ENCODE assay signal across 14 cellular contexts in genomic region chr1:65150583-65151263, GRCh38. TPM values are rescaled to one million over a fixed set of nuclear protein-coding genes. Genes with fewer than 3 reads are reported as not detected.
DNase-seq lines count a peak whose midpoint lies in the region; ATAC-seq, FAIRE-seq and TF ChIP-seq lines count a peak whose summit lies in the region.
"Had no signal": no experiment of that assay in that cellular context is flagged by ENCODE, and none has a peak within 500 bp of the region (broad histone marks: within the 10 kb centered on the region; RNA-seq: fewer than 3 reads in every experiment).

No MANE protein-coding gene starts in this region.

- H2BK20ac ChIP-seq in H1 (ENCODE audit: low read length) = peak overlapping the region; percentile 66; the same call in 1 of the 2 replicates

- intact Hi-C loops in activated CD4-positive, alpha-beta T cell treated with anti-CD3 and anti-CD28 coated beads, Interleukin-2, amount 10 ng/mL, durations not matched to agents 24 days and 14 days (cut with micrococcal nuclease) = no loop called here
- intact Hi-C loops in activated CD4-positive, alpha-beta T cell treated with anti-CD3 and anti-CD28 coated beads for 36 hours (cut with DNase I, micrococcal nuclease) = no loop called here
- intact Hi-C loops in sigmoid colon (cut with DNase I) = no loop called here

- peak overlapping the region; percentile 93 for H3K4me3 Mint-ChIP-seq in activated CD4-positive, alpha-beta T cell treated with anti-CD3 and anti-CD28 coated beads, Interleukin-2, amount 10 ng/mL, durations not matched to agents 24 days and 14 days
- no peak overlapping the region for H3K4me3 Mint-ChIP-seq in activated CD4-positive, alpha-beta T cell treated with anti-CD3 and anti-CD28 coated beads for 36 hours

- H3K4me3 ChIP-seq in H1 (ENCODE audit: extremely low read depth in 1 of 4, insufficient read depth in 2 of 4, low read depth in 3 of 4, low read length in 4 of 4) = peak overlapping the region in 3 of 4 experiments; percentile 26 to 77 (median 34); a peak in 6 of 8 replicates
- H3K4me3 ChIP-seq in sigmoid colon = no peak overlapping the region
- H3K4me3 ChIP-seq: uterus had no signal

- H3K4me2 ChIP-seq in H1 (ENCODE audit: insufficient read depth in 1 of 2, low read depth in 2 of 2, low read length in 2 of 2) = peak overlapping the region; percentile 65 to 96

- no peak overlapping the region for H2AFZ ChIP-seq in H1 (ENCODE audit: low read length)

- no peak overlapping the region for H3K9ac ChIP-seq in H1 (replicated peaks in 1 of 4; ENCODE audit: extremely low read depth in 1 of 4, low read depth in 3 of 4, low read length in 3 of 4)

- peaks cover 9 to 22% (median 13%) of the 10 kb centered on the region in 4 experiments for H3K4me1 ChIP-seq in H1 (replicated peaks in 1 of 4; ENCODE audit: control insufficient read depth in 3 of 4, insufficient read depth in 4 of 4, low read length in 3 of 4)
- peaks cover 0 to 34% (median 20%) of the 10 kb centered on the region in 4 donors for H3K4me1 ChIP-seq in sigmoid colon
- H3K4me1 ChIP-seq: uterus had no signal

- H4K8ac ChIP-seq in H1 (ENCODE audit: extremely low read depth, insufficient read depth, low read length) = no peak overlapping the region

- no peak overlapping the region for H3K23ac ChIP-seq in H1 (ENCODE audit: insufficient read length)

- H3K9me3 ChIP-seq in H1 (ENCODE audit: insufficient read depth in 2 of 2, low read depth in 1 of 2, low read length in 1 of 2) (no peaks in the 10 kb centered on the region), sigmoid colon (no peaks in the 10 kb centered on the region)
- H3K9me3 ChIP-seq: neutrophil, uterus had no signal

- peaks cover 4 to 43% of the 10 kb centered on the region in 2 experiments; a peak in 3 of 4 replicates for H3K79me2 ChIP-seq in H1 (ENCODE audit: control insufficient read depth in 1 of 2, insufficient read depth in 2 of 2, low read length in 2 of 2)

- H3K27ac Mint-ChIP-seq in activated CD4-positive, alpha-beta T cell treated with anti-CD3 and anti-CD28 coated beads, Interleukin-2, amount 10 ng/mL, durations not matched to agents 24 days and 14 days = no peak overlapping the region
- no peak overlapping the region for H3K27ac Mint-ChIP-seq in activated CD4-positive, alpha-beta T cell treated with anti-CD3 and anti-CD28 coated beads for 36 hours

- no peak overlapping the region for H3K14ac ChIP-seq in H1 (ENCODE audit: insufficient read length)

- CTCF ChIA-PET in activated CD4-positive, alpha-beta T cell treated with anti-CD3 and anti-CD28 coated beads for 36 hours (lab: Charles Lee) = no interaction called here
- CTCF ChIA-PET in H1 (lab: Charles Lee; ENCODE audit: partially characterized antibody) = interaction anchor here (0.6 to 1.8 kb wide), 3 partner anchors 76 to 1511 kb away, joined by 3 to 6 read pairs (median 3); no protein-coding TSS in a partner anchor

- H4K91ac ChIP-seq in H1 (replicated peaks; ENCODE audit: insufficient read length, low read length) = peak overlapping the region; percentile 86

- TF ChIP-seq POLR2A in H1 (IDR thresholded peaks at IDR 0.05; ENCODE audit: control extremely low read depth in 1 of 2, low read depth in 2 of 2, low read length in 2 of 2) (no peak), sigmoid colon (IDR thresholded peaks at IDR 0.05) (no peak)

- H3K56ac ChIP-seq in H1 (replicated peaks; ENCODE audit: insufficient read length, low read depth, low read length) = no peak overlapping the region

- H3K27me3 ChIP-seq in H1 (replicated peaks in 1 of 4; ENCODE audit: control insufficient read depth in 3 of 4, extremely low read depth in 1 of 4, insufficient read depth in 3 of 4, low read length in 3 of 4) = peaks cover 0 to 20% (median 12%) of the 10 kb centered on the region in 4 experiments; a peak in 5 of 7 replicates
- no peaks in the 10 kb centered on the region for H3K27me3 ChIP-seq in sigmoid colon
- H3K27me3 ChIP-seq: uterus had no signal

- TF ChIP-seq EP300 in H1 (IDR thresholded peaks at IDR 0.05; ENCODE audit: borderline replicate concordance in 1 of 2, low read depth in 2 of 2, low read length in 2 of 2) = no peak
- TF ChIP-seq EP300 in sigmoid colon (IDR thresholded peaks at IDR 0.05) = no peak

- TF ChIP-seq RAD21 in H1 (IDR thresholded peaks at IDR 0.05 in 1 of 2, conservative IDR thresholded peaks at IDR 0.05 in 1 of 2; ENCODE audit: low read depth in 2 of 2, low read length in 2 of 2) = no peak

- peaks cover 40% of the 10 kb centered on the region for H3K36me3 Mint-ChIP-seq in activated CD4-positive, alpha-beta T cell treated with anti-CD3 and anti-CD28 coated beads, Interleukin-2, amount 10 ng/mL, durations not matched to agents 24 days and 14 days (ENCODE audit: low read depth)
- H3K36me3 Mint-ChIP-seq in activated CD4-positive, alpha-beta T cell treated with anti-CD3 and anti-CD28 coated beads for 36 hours (ENCODE audit: low read depth) = peaks cover 20% of the 10 kb centered on the region

- no peaks in the 10 kb centered on the region for H3K36me3 ChIP-seq in H1 (ENCODE audit: control insufficient read depth in 2 of 4, insufficient read depth in 4 of 4, low read length in 3 of 4)
- H3K36me3 ChIP-seq in sigmoid colon = no peaks in the 10 kb centered on the region
- H3K36me3 ChIP-seq: neutrophil, uterus had no signal

- H3K79me1 ChIP-seq in H1 (ENCODE audit: low read depth, low read length) = no peaks in the 10 kb centered on the region; the same call in 1 of the 2 replicates

- no peaks in the 10 kb centered on the region for H4K20me1 ChIP-seq in H1 (replicated peaks in 1 of 2; ENCODE audit: control insufficient read depth in 1 of 2, insufficient read depth in 2 of 2, low read length in 2 of 2)

- peaks cover 45% of the 10 kb centered on the region for H3K4me1 Mint-ChIP-seq in activated CD4-positive, alpha-beta T cell treated with anti-CD3 and anti-CD28 coated beads, Interleukin-2, amount 10 ng/mL, durations not matched to agents 24 days and 14 days
- H3K4me1 Mint-ChIP-seq in activated CD4-positive, alpha-beta T cell treated with anti-CD3 and anti-CD28 coated beads for 36 hours = peaks cover 15% of the 10 kb centered on the region

- TF ChIP-seq CTCF in H1 (IDR thresholded peaks at IDR 0.05; ENCODE audit: control extremely low read depth in 1 of 3, insufficient read depth in 1 of 3, low read depth in 1 of 3, low read length in 3 of 3) (no peak), sigmoid colon (IDR thresholded peaks at IDR 0.05) (no peak)

- H3K27me3 Mint-ChIP-seq in activated CD4-positive, alpha-beta T cell treated with anti-CD3 and anti-CD28 coated beads, Interleukin-2, amount 10 ng/mL, durations not matched to agents 24 days and 14 days = peaks cover 1% of the 10 kb centered on the region
- H3K27me3 Mint-ChIP-seq in activated CD4-positive, alpha-beta T cell treated with anti-CD3 and anti-CD28 coated beads for 36 hours = peaks cover 34% of the 10 kb centered on the region

- peak overlapping the region; percentile 89 for H2BK120ac ChIP-seq in H1 (replicated peaks; ENCODE audit: low read depth, low read length)

- no peak overlapping the region for H4K5ac ChIP-seq in H1 (ENCODE audit: insufficient read length, low read depth, low read length)

- H2BK12ac ChIP-seq in H1 (ENCODE audit: low read depth, low read length) = no peak overlapping the region; the same call in 1 of the 2 replicates

- no peak overlapping the region for H3K4ac ChIP-seq in H1 (replicated peaks; ENCODE audit: insufficient read length, low read depth, low read length)

- no peak overlapping the region for H2BK15ac ChIP-seq in H1 (ENCODE audit: low read length)

- no peak for DNase-seq in activated CD4-positive, alpha-beta T cell treated with anti-CD3 and anti-CD28 coated beads, Interleukin-2, amount 10 ng/mL, durations not matched to agents 24 days and 14 days
- DNase-seq in activated CD4-positive, alpha-beta T cell treated with anti-CD3 and anti-CD28 coated beads for 36 hours = no peak
- DNase-seq in NCI-H446 treated with DMSO at 0.1 percent for 48 hours (lab: John Stamatoyannopoulos, UW) (peak; percentile 45), H1 (ENCODE audit: low read depth in 1 of 2, low spot score in 2 of 2) (no peak), sigmoid colon (no peak), NCI-H2081 (lab: John Stamatoyannopoulos, UW) (no peak)
- DNase-seq: effector CD8-positive, alpha-beta T cell; MV-4-11; uterus had no signal

- ATAC-seq in activated CD4-positive, alpha-beta T cell treated with anti-CD3 and anti-CD28 coated beads for 36 hours = no peak
- ATAC-seq in activated CD4-positive, CD25-positive, alpha-beta regulatory T cell treated with anti-CD3 and anti-CD28 coated beads, Interleukin-2, amount 50 U/mL, for 24 hours = no peak
- no peak for ATAC-seq in GM19023 (IDR thresholded peaks at IDR 0.05; ENCODE audit: unreplicated experiment)

- H3K9me3 Mint-ChIP-seq in activated CD4-positive, alpha-beta T cell treated with anti-CD3 and anti-CD28 coated beads, Interleukin-2, amount 10 ng/mL, durations not matched to agents 24 days and 14 days = no peaks in the 10 kb centered on the region
- H3K9me3 Mint-ChIP-seq in activated CD4-positive, alpha-beta T cell treated with anti-CD3 and anti-CD28 coated beads for 36 hours (ENCODE audit: low read depth) = no peaks in the 10 kb centered on the region

- 56% methylated on average over 23 of the region's 23 CpGs; no CpG with 5 or more reads in 1 of the 2 experiments for WGBS in H1 (ENCODE audit: extremely low coverage in 1 of 2, insufficient coverage in 1 of 2, insufficient read length in 1 of 2, insufficient replicate concordance in 2 of 2, low coverage in 1 of 2, low lambda C conversion rate in 2 of 2, missing lambda C conversion rate in 1 of 2), 2 experiments
- WGBS in sigmoid colon, 2 donors = 79 to 91% methylated on average over 23 of the region's 23 CpGs

- FAIRE-seq in H1 (lab: Jason Lieb, UNC) = peak; percentile 58
- FAIRE-seq: frontal cortex, GM12891 had no signal

- peaks cover 18% of the 10 kb centered on the region for H3K23me2 ChIP-seq in H1 (ENCODE audit: low read depth, low read length)

- no peak overlapping the region for H3K18ac ChIP-seq in H1 (ENCODE audit: extremely low read depth, low read length)

- H3K27ac ChIP-seq in H1 (ENCODE audit: low read depth, low read length) = no peak overlapping the region; the same call in 1 of the 2 replicates
- H3K27ac ChIP-seq in sigmoid colon = peak overlapping the region; percentile 80 to 94 (median 91)
- H3K27ac ChIP-seq: neutrophil had no signal

- H2BK5ac ChIP-seq in H1 (ENCODE audit: low read depth, low read length) = peak overlapping the region; percentile 3; the same call in 1 of the 2 replicates

- 0 out of 2 replicates have a peak overlapping the region, but pooled peaks have one; percentile 11 for H2AK5ac ChIP-seq in H1 (ENCODE audit: low read depth, low read length)

- POLR2A ChIA-PET in activated CD4-positive, alpha-beta T cell treated with anti-CD3 and anti-CD28 coated beads for 36 hours (lab: Charles Lee) = interaction anchor here (0.7 kb wide), 1 partner anchor 17 kb away, joined by 3 read pairs; no protein-coding TSS in a partner anchor
- POLR2A ChIA-PET in H1 (lab: Charles Lee; ENCODE audit: partially characterized antibody) = interaction anchor here (0.7 to 5.2 kb wide), 14 partner anchors 8 to 210 kb away, joined by 3 to 48 read pairs (median 4); no protein-coding TSS in a partner anchor

RNA-seq across cellular contexts. Expression of gene AK4, which starts 2.7 kb away (rescaled TPM):
- total RNA-seq in activated CD4-positive, alpha-beta T cell treated with anti-CD3 and anti-CD28 coated beads, Interleukin-2, amount 10 ng/mL, durations not matched to agents 24 days and 14 days = 135 and 138 TPM in 2 replicates
- 100 to 1,000 TPM in 1 of 2 experiments, 10 to 100 TPM in 1; 90.4 to 102 TPM for total RNA-seq in activated CD4-positive, alpha-beta T cell treated with anti-CD3 and anti-CD28 coated beads for 36 hours
- 159 and 175 TPM in 2 replicates for total RNA-seq in H1 (2021; fragmentation: NEBNext Ultra II Directional; extraction: Animal tissue kit (Norgen Biotek cat#: 25700))
- polyA plus RNA-seq in H1 (2011; rRNA removed) (38.6 and 64.5 TPM in 2 replicates), sigmoid colon (10 to 100 TPM in 2 of 3 donors, 1 to 10 TPM in 1; 9.7 to 13.5 (median 10.8) TPM)
- 43.2 TPM for polyA plus RNA-seq in H1 (2011; cell fraction: cytosol; rRNA removed)
- 26.7 TPM for polyA plus RNA-seq in H1 (2011; cell fraction: nucleus; rRNA removed)
- 54.2 to 73.8 TPM (median 65.5 TPM) in 4 replicates for polyA plus RNA-seq in H1 (2012, experiment 1 of 2)
- polyA plus RNA-seq in H1 (2012, experiment 2 of 2) = 24.0 TPM
- 109 TPM for polyA plus RNA-seq in H1 (2013, experiment 1 of 2)
- 113 TPM for polyA plus RNA-seq in H1 (2013, experiment 2 of 2)
- polyA minus RNA-seq in H1 (2011; rRNA and poly(A)+ RNA removed) = 75.4 and 132 TPM in 2 replicates
- polyA minus RNA-seq in H1 (2011; cell fraction: cytosol; rRNA and poly(A)+ RNA removed) = 33.1 TPM
- polyA minus RNA-seq in H1 (2011; cell fraction: nucleus; rRNA and poly(A)+ RNA removed) = 38.6 TPM
- 10 to 100 TPM; 37.8 to 74.1 (median 46.2) TPM for total RNA-seq in sigmoid colon

Comparison
In these comparisons a context has a peak if more than half of its experiments do, and no peak if none do; other contexts are left out.
1. H3K4me3 ChIP-seq: peak in H1 (3 of 4); none in sigmoid colon (0 of 4).